ENCODE assay signal across 14 cellular contexts in genomic region chr6:145836767-145837166, GRCh38.
"Had no signal": no experiment of that assay in that cellular context is flagged by ENCODE, and none has a peak within 500 bp of the region (broad histone marks: within the 10 kb centered on the region; RNA-seq: fewer than 3 reads in every experiment).

No MANE protein-coding gene starts in this region.

- H3K27ac ChIP-seq: cardiac muscle cell, prostate gland, transverse colon had no signal

- H3K27ac Mint-ChIP-seq: activated CD4-positive, alpha-beta T cell treated with anti-CD3 and anti-CD28 coated beads, Interleukin-2, amount 10 ng/mL, durations not matched to agents 7 days and 5 days; activated naive CD8-positive, alpha-beta T cell treated with anti-CD3 and anti-CD28 coated beads, Interleukin-2, amount 50 U/mL, for 24 hours; activated T-helper 1 cell treated with anti-CD3 and anti-CD28 coated beads, Interleukin-12 subunit alpha, Interleukin-12 subunit beta, Interleukin-2, Interleukin-4 antibody, amounts not matched to agents 30 ng/mL and 10 ng/mL and 1 ng/mL, durations not matched to agents 14 hours and 24 hours and 36 hours had no signal

- H3K9me3 ChIP-seq: prostate gland, transverse colon had no signal

- H3K27me3 Mint-ChIP-seq: activated CD4-positive, alpha-beta T cell treated with anti-CD3 and anti-CD28 coated beads, Interleukin-2, amount 10 ng/mL, durations not matched to agents 7 days and 5 days; activated naive CD8-positive, alpha-beta T cell treated with anti-CD3 and anti-CD28 coated beads, Interleukin-2, amount 50 U/mL, for 24 hours had no signal

- H3K27me3 ChIP-seq: cardiac muscle cell, transverse colon had no signal

- DNase-seq: activated CD4-positive, alpha-beta T cell treated with anti-CD3 and anti-CD28 coated beads, Interleukin-2, amount 10 ng/mL, durations not matched to agents 7 days and 5 days; activated naive CD4-positive, alpha-beta T cell treated with Interleukin-2 at 50 U/mL for 16 hours; activated naive CD8-positive, alpha-beta T cell treated with anti-CD3 and anti-CD28 coated beads, Interleukin-2, amount 50 U/mL, for 24 hours; glutamatergic neuron; right cardiac atrium; small intestine; stimulated activated CD4-positive, alpha-beta T cell treated with anti-CD3 and anti-CD28 coated beads, Interleukin-4, amount 100 ng/mL, for 4 hours; stimulated activated CD8-positive, alpha-beta memory T cell treated with anti-CD3 and anti-CD28 coated beads, Interleukin-4, amount 100 ng/mL, for 48 hours; stimulated activated naive CD4-positive, alpha-beta T cell treated with Interleukin-2 at 50 U/mL for 16 hours; transverse colon had no signal

- H3K4me1 ChIP-seq: prostate gland, transverse colon had no signal

- H3K4me3 Mint-ChIP-seq: activated CD4-positive, alpha-beta T cell treated with anti-CD3 and anti-CD28 coated beads, Interleukin-2, amount 10 ng/mL, durations not matched to agents 7 days and 5 days; activated naive CD8-positive, alpha-beta T cell treated with anti-CD3 and anti-CD28 coated beads, Interleukin-2, amount 50 U/mL, for 24 hours; activated T-helper 1 cell treated with anti-CD3 and anti-CD28 coated beads, Interleukin-12 subunit alpha, Interleukin-12 subunit beta, Interleukin-2, Interleukin-4 antibody, amounts not matched to agents 30 ng/mL and 10 ng/mL and 1 ng/mL, durations not matched to agents 14 hours and 24 hours and 36 hours; mesothelial cell of epicardium had no signal

- H3K4me3 ChIP-seq: cardiac muscle cell, prostate gland, transverse colon had no signal

- H3K9me3 Mint-ChIP-seq: activated CD4-positive, alpha-beta T cell treated with anti-CD3 and anti-CD28 coated beads, Interleukin-2, amount 10 ng/mL, durations not matched to agents 7 days and 5 days; activated naive CD8-positive, alpha-beta T cell treated with anti-CD3 and anti-CD28 coated beads, Interleukin-2, amount 50 U/mL, for 24 hours; activated T-helper 1 cell treated with anti-CD3 and anti-CD28 coated beads, Interleukin-12 subunit alpha, Interleukin-12 subunit beta, Interleukin-2, Interleukin-4 antibody, amounts not matched to agents 30 ng/mL and 10 ng/mL and 1 ng/mL, durations not matched to agents 14 hours and 24 hours and 36 hours; mesothelial cell of epicardium had no signal

- H3K36me3 ChIP-seq: cardiac muscle cell, prostate gland, transverse colon had no signal

- ATAC-seq: right cardiac atrium had no signal

- H3K36me3 Mint-ChIP-seq: mesothelial cell of epicardium had no signal
